Comparison of ENCODE assay signal across 11 cellular contexts in the genomic region with DNA sequence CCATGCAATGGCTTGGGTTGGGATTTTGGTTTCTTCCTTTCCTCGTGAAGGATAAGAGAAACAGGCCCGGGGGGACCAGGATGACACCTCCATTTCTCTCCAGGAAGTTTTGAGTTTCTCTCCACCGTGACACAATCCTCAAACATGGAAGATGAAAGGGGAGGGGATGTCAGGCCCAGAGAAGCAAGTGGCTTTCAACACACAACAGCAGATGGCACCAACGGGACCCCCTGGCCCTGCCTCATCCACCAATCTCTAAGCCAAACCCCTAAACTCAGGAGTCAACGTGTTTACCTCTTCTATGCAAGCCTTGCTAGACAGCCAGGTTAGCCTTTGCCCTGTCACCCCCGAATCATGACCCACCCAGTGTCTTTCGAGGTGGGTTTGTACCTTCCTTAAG. TPM values are rescaled to one million over a fixed set of nuclear protein-coding genes. Genes with fewer than 3 reads are reported as not detected.
A peak's percentile ranks its signal among the peaks of the same experiment; 100 is the strongest.
DNase-seq lines count a peak whose midpoint lies in the region; ATAC-seq, FAIRE-seq and TF ChIP-seq lines count a peak whose summit lies in the region.
"Had no signal": no experiment of that assay in that cellular context is flagged by ENCODE, and none has a peak within 500 bp of the region (broad histone marks: within the 10 kb centered on the region; RNA-seq: fewer than 3 reads in every experiment).

No MANE protein-coding gene starts in this region.

- H3K27me3 ChIP-seq in astrocyte (ENCODE audit: insufficient read depth, low read length) = no peaks in the 10 kb centered on the region
- H3K27me3 ChIP-seq in HepG2 (ENCODE audit: control insufficient read depth in 1 of 2, insufficient read depth in 2 of 2, low read length in 2 of 2) = no peaks in the 10 kb centered on the region; a peak in 1 of 5 replicates
- H3K27me3 ChIP-seq in stomach smooth muscle (ENCODE audit: control insufficient read depth in 1 of 2, insufficient read depth in 2 of 2, low read length in 2 of 2) = no peaks in the 10 kb centered on the region
- H3K27me3 ChIP-seq: ovary had no signal

- peaks cover 30% of the 10 kb centered on the region; the same call in 1 of the 2 replicates for H3K36me3 Mint-ChIP-seq in HFFc6 (ENCODE audit: low read depth)
- peaks cover 7% of the 10 kb centered on the region for H3K36me3 Mint-ChIP-seq in astrocyte (ENCODE audit: low read depth, unreplicated experiment)

- H3K27ac Mint-ChIP-seq in HFFc6 (peak overlapping the region; percentile 82), astrocyte (ENCODE audit: unreplicated experiment) (peak overlapping the region; percentile 9)

- H3K27me3 Mint-ChIP-seq in HFFc6 (ENCODE audit: insufficient read depth) (peaks cover 3% of the 10 kb centered on the region), astrocyte (ENCODE audit: low read depth, unreplicated experiment) (no peaks in the 10 kb centered on the region)

- peaks cover 60% of the 10 kb centered on the region for H4K20me1 ChIP-seq in astrocyte (ENCODE audit: insufficient read depth, low read length)
- H4K20me1 ChIP-seq in HepG2 (ENCODE audit: insufficient read depth, low read length) = peaks cover 55% of the 10 kb centered on the region

- TF ChIP-seq POLR2A in HepG2 (IDR thresholded peaks at IDR 0.05; ENCODE audit: insufficient read depth in 1 of 2, low read depth in 2 of 2, low read length in 2 of 2) (no peak), lower leg skin (IDR thresholded peaks at IDR 0.05) (no peak)

- H3K4me3 ChIP-seq in astrocyte (ENCODE audit: insufficient read depth, low read depth, low read length) (no peak overlapping the region), HepG2 (replicated peaks in 1 of 3; ENCODE audit: insufficient read depth in 1 of 3, low read depth in 2 of 3, low read length in 3 of 3) (no peak overlapping the region), stomach smooth muscle (ENCODE audit: low read length in 2 of 2) (no peak overlapping the region), lower leg skin (ENCODE audit: low read depth, poor library complexity, severe bottlenecking) (no peak overlapping the region)
- H3K4me3 ChIP-seq: coronary artery, ovary had no signal

- H3K4me2 ChIP-seq in astrocyte (ENCODE audit: low read length) = no peak overlapping the region
- no peak overlapping the region for H3K4me2 ChIP-seq in HepG2 (ENCODE audit: low read depth, low read length)

- no peak overlapping the region for H3K4me3 Mint-ChIP-seq in HFFc6
- no peak overlapping the region for H3K4me3 Mint-ChIP-seq in astrocyte (ENCODE audit: unreplicated experiment)

- H3K27ac ChIP-seq in astrocyte (ENCODE audit: low read depth, low read length) (no peak overlapping the region), HepG2 (ENCODE audit: extremely low read length, insufficient read depth, low read length) (peak overlapping the region; percentile 90), stomach smooth muscle (ENCODE audit: low read length) (peak overlapping the region; percentile 62)

- FAIRE-seq in astrocyte (lab: Jason Lieb, UNC) = no peak
- no peak for FAIRE-seq in HepG2 (lab: Jason Lieb, UNC)
- FAIRE-seq in urothelium cell line (lab: Jason Lieb, UNC) = no peak

- in situ Hi-C loops in HepG2 (cut with HindIII; ENCODE audit: extremely low pct_ligation_motif_present, low pct_unique_long_range_greater_than_20kb) = no loop called here

- no peak overlapping the region for H2AFZ ChIP-seq in astrocyte (ENCODE audit: low read depth, low read length)
- H2AFZ ChIP-seq in HepG2 (ENCODE audit: low read length) = no peak overlapping the region

- peaks cover 3% of the 10 kb centered on the region for H3K79me2 ChIP-seq in astrocyte (ENCODE audit: insufficient read depth, low read length)
- no peaks in the 10 kb centered on the region for H3K79me2 ChIP-seq in HepG2 (ENCODE audit: insufficient read depth, low read length)

- no peaks in the 10 kb centered on the region for H3K9me3 Mint-ChIP-seq in HFFc6
- H3K9me3 Mint-ChIP-seq in astrocyte (ENCODE audit: unreplicated experiment) = no peaks in the 10 kb centered on the region

- CTCF ChIA-PET in HepG2 (lab: Yijun Ruan, JAX; ENCODE audit: low intra/inter-chr PET ratio, low total read pairs) = interaction anchor here (1.1 to 2.3 kb wide), 2 partner anchors 95 to 96 kb away, joined by 4 to 5 read pairs; no protein-coding TSS in a partner anchor

- H3K4me1 Mint-ChIP-seq in HFFc6 (ENCODE audit: low read depth) (peaks cover 18% of the 10 kb centered on the region), astrocyte (ENCODE audit: low read depth, unreplicated experiment) (no peaks in the 10 kb centered on the region)

- no peak for TF ChIP-seq EP300 in HepG2 (IDR thresholded peaks at IDR 0.05; ENCODE audit: low read depth in 2 of 2, low read length in 2 of 2)
- TF ChIP-seq EP300 in HepG2 (CRISPR knock-in tag; IDR thresholded peaks at IDR 0.05; ENCODE audit: borderline replicate concordance) = no peak

- POLR2A ChIA-PET in HepG2 (lab: Yijun Ruan, JAX) = no interaction called here

- H3K36me3 ChIP-seq in astrocyte (ENCODE audit: insufficient read depth, low read length) = peaks cover 40% of the 10 kb centered on the region
- H3K36me3 ChIP-seq in HepG2 (replicated peaks in 1 of 2; ENCODE audit: control insufficient read depth in 1 of 2, insufficient read depth in 2 of 2, low read length in 2 of 2) = peaks cover 25 to 41% of the 10 kb centered on the region in 2 experiments
- peaks cover 15 to 25% of the 10 kb centered on the region in 2 donors for H3K36me3 ChIP-seq in stomach smooth muscle (ENCODE audit: control insufficient read depth in 2 of 2, insufficient read depth in 2 of 2, low read length in 2 of 2)
- H3K36me3 ChIP-seq: ovary had no signal

- no peak for DNase-seq in HFFc6
- DNase-seq in astrocyte (ENCODE audit: low read depth) = no peak
- DNase-seq in HepG2 (ENCODE audit: low spot score) = no peak
- no peak for DNase-seq in activated effector memory CD4-positive, alpha-beta T cell treated with anti-CD3 and anti-CD28 coated beads, Interleukin-2, amount 50 U/mL, for 16 hours
- no peak for DNase-seq in urothelium cell line (ENCODE audit: low spot score)
- no peak for DNase-seq in lower leg skin (ENCODE audit: low spot score in 2 of 2)
- DNase-seq: NCI-H2081 treated with DMSO at 0.1 percent for 48 hours had no signal

- no peak for ATAC-seq in HepG2
- ATAC-seq in HG02763 (IDR thresholded peaks at IDR 0.05; ENCODE audit: unreplicated experiment) = no peak

- TF ChIP-seq CTCF in HFFc6 (IDR thresholded peaks at IDR 0.05) = no peak
- TF ChIP-seq CTCF in astrocyte (IDR thresholded peaks at IDR 0.05; ENCODE audit: insufficient read depth, low read depth, low read length) = no peak
- TF ChIP-seq CTCF in HepG2 (CRISPR knock-in tag; IDR thresholded peaks at IDR 0.05) = no peak
- no peak for TF ChIP-seq CTCF in lower leg skin (IDR thresholded peaks at IDR 0.05)

- no peak overlapping the region for H3K9ac ChIP-seq in astrocyte (ENCODE audit: low read length)
- H3K9ac ChIP-seq in HepG2 (ENCODE audit: insufficient read depth, low read depth, low read length) = no peak overlapping the region
- H3K9ac ChIP-seq in stomach smooth muscle (ENCODE audit: low read length in 2 of 2) = peak overlapping the region in 1 of 2 donors; percentile 13

- TSS peak; percentile 62 for BruUV-seq in HepG2 (replicated peaks; lab: Mats Ljungman, UMichigan)

- WGBS in HepG2 (ENCODE audit: low lambda C conversion rate) = 93% methylated on average over 4 of the region's 7 CpGs
- WGBS in lower leg skin, 2 donors = 78 to 84% methylated on average over 7 of the region's 7 CpGs

- no peak for TF ChIP-seq RAD21 in HepG2 (CRISPR knock-in tag; IDR thresholded peaks at IDR 0.05)

- intact Hi-C loops in HepG2 (cut with micrococcal nuclease; ENCODE audit: unreplicated experiment) = loop anchor here (1.0 kb wide), 1 partner anchor 95 kb away; no protein-coding TSS in a partner anchor
- intact Hi-C loops in lower leg skin (cut with DNase I; ENCODE audit: low total_unique reads) = no loop called here

- no peaks in the 10 kb centered on the region for H3K4me1 ChIP-seq in astrocyte (ENCODE audit: insufficient read depth, low read length)
- peaks cover 54% of the 10 kb centered on the region for H3K4me1 ChIP-seq in HepG2 (ENCODE audit: insufficient read depth, low read length)
- peaks cover 8% of the 10 kb centered on the region for H3K4me1 ChIP-seq in stomach smooth muscle (ENCODE audit: control insufficient read depth, insufficient read depth, low read length)

- H3K9me3 ChIP-seq in astrocyte (ENCODE audit: insufficient read depth, low read depth, low read length) (no peaks in the 10 kb centered on the region), HepG2 (ENCODE audit: low read length) (no peaks in the 10 kb centered on the region), stomach smooth muscle (ENCODE audit: control insufficient read depth in 2 of 2, low read length in 2 of 2) (no peaks in the 10 kb centered on the region)
- H3K9me3 ChIP-seq: ovary had no signal

RNA-seq across cellular contexts. Expression of a gene that starts 24.1 kb away (rescaled TPM):
- total RNA-seq in HFFc6 (2021; fragmentation: NEBNext Ultra II Directional; extraction: Animal tissue kit (Norgen Biotek cat#: 25700)) = 10 to 100 TPM; 21.0 to 54.6 (median 50.3) TPM
- total RNA-seq in astrocyte (2.0 and 3.2 TPM in 2 replicates), HepG2 (2016; rRNA removed; fragmentation: Illumina TruSeq; extraction: Trizol) (46.2 and 63.2 TPM in 2 replicates), lower leg skin (1 to 10 TPM in 2 of 4 donors, under 1 TPM in 2; 0.17 to 8.5 (median 0.82) TPM)
- 7.6 and 7.9 TPM in 2 replicates for total RNA-seq in HepG2 (2016; cell fraction: cytosol; rRNA removed; fragmentation: Illumina TruSeq; extraction: Trizol; ENCODE audit: low read depth)
- 47.6 and 55.0 TPM in 2 replicates for total RNA-seq in HepG2 (2016; cell fraction: insoluble cytoplasmic fraction; rRNA removed; fragmentation: Illumina TruSeq; extraction: Trizol)
- total RNA-seq in HepG2 (2016; cell fraction: membrane; rRNA removed; fragmentation: Illumina TruSeq; extraction: Trizol) = 21.9 and 24.3 TPM in 2 replicates
- 24.3 and 25.4 TPM in 2 replicates for total RNA-seq in HepG2 (2016; cell fraction: nucleus; rRNA removed; fragmentation: Illumina TruSeq; extraction: Trizol)
- polyA plus RNA-seq in HepG2 (2011; rRNA removed) = 8.8 and 10.0 TPM in 2 replicates
- polyA plus RNA-seq in HepG2 (2011; cell fraction: cytosol; rRNA removed) = 6.3 and 10.5 TPM in 2 replicates
- polyA plus RNA-seq in HepG2 (2011; cell fraction: nucleus; rRNA removed) = 10.2 and 12.2 TPM in 2 replicates
- polyA plus RNA-seq in HepG2 (2012) = 3.9 and 8.5 TPM in 2 replicates
- polyA plus RNA-seq in HepG2 (2016; cell fraction: cytosol; fragmentation: Illumina TruSeq; extraction: Trizol; ENCODE audit: low read depth) = 3.0 and 3.9 TPM in 2 replicates
- 26.0 and 27.0 TPM in 2 replicates for polyA plus RNA-seq in HepG2 (2016; cell fraction: insoluble cytoplasmic fraction; fragmentation: Illumina TruSeq; extraction: Trizol; ENCODE audit: low read depth)
- 7.2 and 8.5 TPM in 2 replicates for polyA plus RNA-seq in HepG2 (2016; cell fraction: membrane; fragmentation: Illumina TruSeq; extraction: Trizol; ENCODE audit: low read depth)
- 31.6 and 34.4 TPM in 2 replicates for polyA plus RNA-seq in HepG2 (2016; cell fraction: nucleus; fragmentation: Illumina TruSeq; extraction: Trizol; ENCODE audit: insufficient read depth, low read depth)
- 27.2 and 131 TPM in 2 replicates for polyA minus RNA-seq in HepG2 (2011; rRNA and poly(A)+ RNA removed; ENCODE audit: low replicate concordance)
- polyA minus RNA-seq in HepG2 (2011; cell fraction: cytosol; rRNA and poly(A)+ RNA removed) = 11.4 and 21.7 TPM in 2 replicates
- polyA minus RNA-seq in HepG2 (2011; cell fraction: nucleus; rRNA and poly(A)+ RNA removed) = 8.6 and 9.8 TPM in 2 replicates

RNA-seq across cellular contexts. Expression of a gene that starts 42.2 kb away (rescaled TPM):
- total RNA-seq in HFFc6 (2021; fragmentation: NEBNext Ultra II Directional; extraction: Animal tissue kit (Norgen Biotek cat#: 25700)) = 10 to 100 TPM; 22.8 to 34.3 (median 28.0) TPM
- 120 and 153 TPM in 2 replicates for total RNA-seq in astrocyte
- total RNA-seq in HepG2 (2016; rRNA removed; fragmentation: Illumina TruSeq; extraction: Trizol) = 24.0 and 51.6 TPM in 2 replicates
- total RNA-seq in HepG2 (2016; cell fraction: cytosol; rRNA removed; fragmentation: Illumina TruSeq; extraction: Trizol; ENCODE audit: low read depth) = 18.8 and 19.8 TPM in 2 replicates
- 20.6 and 54.1 TPM in 2 replicates for total RNA-seq in HepG2 (2016; cell fraction: insoluble cytoplasmic fraction; rRNA removed; fragmentation: Illumina TruSeq; extraction: Trizol)
- total RNA-seq in HepG2 (2016; cell fraction: membrane; rRNA removed; fragmentation: Illumina TruSeq; extraction: Trizol) = 25.2 and 30.7 TPM in 2 replicates
- 55.9 and 71.2 TPM in 2 replicates for total RNA-seq in HepG2 (2016; cell fraction: nucleus; rRNA removed; fragmentation: Illumina TruSeq; extraction: Trizol)
- 92.5 and 135 TPM in 2 replicates for polyA plus RNA-seq in HepG2 (2011; rRNA removed)
- 45.7 and 58.8 TPM in 2 replicates for polyA plus RNA-seq in HepG2 (2011; cell fraction: cytosol; rRNA removed)
- 95.8 and 112 TPM in 2 replicates for polyA plus RNA-seq in HepG2 (2011; cell fraction: nucleus; rRNA removed)
- 45.0 and 107 TPM in 2 replicates for polyA plus RNA-seq in HepG2 (2012)
- polyA plus RNA-seq in HepG2 (2016; cell fraction: cytosol; fragmentation: Illumina TruSeq; extraction: Trizol; ENCODE audit: low read depth) = 3.2 and 4.4 TPM in 2 replicates
- 11.3 and 19.1 TPM in 2 replicates for polyA plus RNA-seq in HepG2 (2016; cell fraction: insoluble cytoplasmic fraction; fragmentation: Illumina TruSeq; extraction: Trizol; ENCODE audit: low read depth)
- 6.6 and 7.9 TPM in 2 replicates for polyA plus RNA-seq in HepG2 (2016; cell fraction: membrane; fragmentation: Illumina TruSeq; extraction: Trizol; ENCODE audit: low read depth)
- 79.1 and 81.9 TPM in 2 replicates for polyA plus RNA-seq in HepG2 (2016; cell fraction: nucleus; fragmentation: Illumina TruSeq; extraction: Trizol; ENCODE audit: insufficient read depth, low read depth)
- 183 and 246 TPM in 2 replicates for polyA minus RNA-seq in HepG2 (2011; rRNA and poly(A)+ RNA removed; ENCODE audit: low replicate concordance)
- 98.4 and 116 TPM in 2 replicates for polyA minus RNA-seq in HepG2 (2011; cell fraction: cytosol; rRNA and poly(A)+ RNA removed)
- 110 and 155 TPM in 2 replicates for polyA minus RNA-seq in HepG2 (2011; cell fraction: nucleus; rRNA and poly(A)+ RNA removed)
- total RNA-seq in lower leg skin = 10 to 100 TPM; 48.7 to 62.8 (median 58.7) TPM
